Comparison of ENCODE assay signal across 8 cellular contexts in genomic region chr12:132444957-132445883, GRCh38. TPM values are rescaled to one million over a fixed set of nuclear protein-coding genes. Genes with fewer than 3 reads are reported as not detected.
DNase-seq lines count a peak whose midpoint lies in the region; ATAC-seq and TF ChIP-seq lines count a peak whose summit lies in the region.

No MANE protein-coding gene starts in this region.

- H3K4me3 ChIP-seq in esophagus squamous epithelium (peak overlapping the region; percentile 9 to 55 (median 38)), skeletal muscle cell (ENCODE audit: low read depth, low read length) (peak overlapping the region; percentile 45)

- TF ChIP-seq POLR2A in esophagus squamous epithelium (IDR thresholded peaks at IDR 0.05) = peak in 1 of 4 donors; percentile 37

- intact Hi-C loops in esophagus squamous epithelium (cut with DNase I) = no loop called here

- 36 to 56% methylated on average over 21 to 22 of the region's 37 CpGs for WGBS in esophagus squamous epithelium, 2 donors

- peaks cover 0 to 74% (median 0%) of the 10 kb centered on the region in 4 donors for H3K27me3 ChIP-seq in esophagus squamous epithelium

- peaks cover 0 to 26% (median 0%) of the 10 kb centered on the region in 3 donors for H3K4me1 ChIP-seq in esophagus squamous epithelium

- H3K9me3 ChIP-seq in esophagus squamous epithelium = no peaks in the 10 kb centered on the region

- H3K27ac ChIP-seq in 22Rv1 = peak overlapping the region; percentile 53
- peak overlapping the region; percentile 72 to 78 (median 76) for H3K27ac ChIP-seq in esophagus squamous epithelium

- H3K36me3 ChIP-seq in esophagus squamous epithelium = no peaks in the 10 kb centered on the region

- TF ChIP-seq CTCF in 22Rv1 (IDR thresholded peaks at IDR 0.05) = no peak
- no peak for TF ChIP-seq CTCF in esophagus squamous epithelium (IDR thresholded peaks at IDR 0.05)

- peak; percentile 24 for DNase-seq in NCI-H128 (lab: John Stamatoyannopoulos, UW; ENCODE audit: unreplicated experiment)
- peak; percentile 91 for DNase-seq in activated CD8-positive, alpha-beta memory T cell treated with anti-CD3 and anti-CD28 coated beads for 24 hours
- peak; percentile 29 for DNase-seq in esophagus squamous epithelium (lab: John Stamatoyannopoulos, UW)
- no peak for DNase-seq in skeletal muscle cell (ENCODE audit: low read depth)
- no peak for DNase-seq in NCI-H446 (lab: John Stamatoyannopoulos, UW)

- ATAC-seq in GM19023 (IDR thresholded peaks at IDR 0.05; ENCODE audit: unreplicated experiment) (peak; percentile 54), HG03457 (IDR thresholded peaks at IDR 0.05; ENCODE audit: unreplicated experiment) (no peak)

RNA-seq across cellular contexts. Expression of gene FBRSL1, which starts 44.7 kb away (rescaled TPM):
- 10 to 100 TPM in 3 of 4 donors, 1 to 10 TPM in 1; 5.9 to 34.3 (median 23.4) TPM for total RNA-seq in esophagus squamous epithelium

Comparison
In these comparisons a context has a peak if more than half of its experiments do, and no peak if none do; other contexts are left out.
1. DNase-seq: peak in NCI-H128 (single experiment), activated CD8-positive, alpha-beta memory T cell treated with anti-CD3 and anti-CD28 coated beads for 24 hours (single experiment) and esophagus squamous epithelium (single experiment); none in skeletal muscle cell (single experiment) and NCI-H446 (0 of 2).